In the genomic region with DNA sequence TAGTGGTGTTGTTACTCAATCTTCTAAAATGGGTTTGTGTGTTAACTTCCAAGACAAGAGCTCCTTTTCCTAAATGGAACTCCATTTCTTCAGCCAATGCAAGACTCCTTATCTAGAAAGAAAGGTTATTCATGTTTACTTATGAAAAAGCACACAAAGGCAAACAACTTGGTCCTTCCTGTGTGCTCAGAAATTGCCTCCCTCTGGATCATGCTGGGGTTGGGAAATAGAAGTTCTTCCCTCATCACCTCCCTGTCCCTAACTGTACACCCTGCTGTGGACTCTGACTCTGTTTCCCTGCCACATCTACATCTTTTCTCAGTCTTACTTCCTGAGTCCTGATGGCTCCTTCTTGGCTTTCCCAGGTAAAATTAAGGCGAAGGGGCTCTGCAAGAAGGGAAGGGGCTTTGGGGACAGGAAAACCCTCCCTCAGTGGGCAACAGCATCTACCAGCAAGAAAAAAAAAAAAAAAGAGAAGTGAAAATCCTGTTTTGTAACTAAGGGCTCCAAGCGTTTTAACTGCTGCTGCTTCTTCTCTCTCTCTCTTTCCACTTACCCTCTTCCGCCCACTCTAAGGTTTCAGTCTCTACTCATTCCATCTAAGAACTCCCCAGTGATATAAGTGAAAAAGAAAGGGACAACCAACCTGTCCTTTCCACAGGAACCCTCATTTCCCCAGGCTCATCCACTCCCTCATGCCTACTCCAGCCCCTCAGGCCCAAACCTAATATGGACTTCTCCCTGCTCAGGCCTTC, we compare ENCODE assay signal across 1 cellular context.
A peak's percentile ranks its signal among the peaks of the same experiment; 100 is the strongest.
TF ChIP-seq lines count a peak whose summit lies in the region.

No MANE protein-coding gene starts in this region.

TF ChIP-seq in GM12878, 131 proteins besides CTCF, POLR2A, EP300 and RAD21 (continued from another document):
- TF ChIP-seq, protein P1, sequence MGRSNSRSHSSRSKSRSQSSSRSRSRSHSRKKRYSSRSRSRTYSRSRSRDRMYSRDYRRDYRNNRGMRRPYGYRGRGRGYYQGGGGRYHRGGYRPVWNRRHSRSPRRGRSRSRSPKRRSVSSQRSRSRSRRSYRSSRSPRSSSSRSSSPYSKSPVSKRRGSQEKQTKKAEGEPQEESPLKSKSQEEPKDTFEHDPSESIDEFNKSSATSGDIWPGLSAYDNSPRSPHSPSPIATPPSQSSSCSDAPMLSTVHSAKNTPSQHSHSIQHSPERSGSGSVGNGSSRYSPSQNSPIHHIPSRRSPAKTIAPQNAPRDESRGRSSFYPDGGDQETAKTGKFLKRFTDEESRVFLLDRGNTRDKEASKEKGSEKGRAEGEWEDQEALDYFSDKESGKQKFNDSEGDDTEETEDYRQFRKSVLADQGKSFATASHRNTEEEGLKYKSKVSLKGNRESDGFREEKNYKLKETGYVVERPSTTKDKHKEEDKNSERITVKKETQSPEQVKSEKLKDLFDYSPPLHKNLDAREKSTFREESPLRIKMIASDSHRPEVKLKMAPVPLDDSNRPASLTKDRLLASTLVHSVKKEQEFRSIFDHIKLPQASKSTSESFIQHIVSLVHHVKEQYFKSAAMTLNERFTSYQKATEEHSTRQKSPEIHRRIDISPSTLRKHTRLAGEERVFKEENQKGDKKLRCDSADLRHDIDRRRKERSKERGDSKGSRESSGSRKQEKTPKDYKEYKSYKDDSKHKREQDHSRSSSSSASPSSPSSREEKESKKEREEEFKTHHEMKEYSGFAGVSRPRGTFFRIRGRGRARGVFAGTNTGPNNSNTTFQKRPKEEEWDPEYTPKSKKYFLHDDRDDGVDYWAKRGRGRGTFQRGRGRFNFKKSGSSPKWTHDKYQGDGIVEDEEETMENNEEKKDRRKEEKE (IDR thresholded peaks at IDR 0.05) = no peak
- TF ChIP-seq CHD1 (IDR thresholded peaks at IDR 0.05; ENCODE audit: low read depth, low read length) = no peak
- no peak for TF ChIP-seq JUND (IDR thresholded peaks at IDR 0.05; ENCODE audit: low read depth, low read length)
- TF ChIP-seq ATF2 (IDR thresholded peaks at IDR 0.05; ENCODE audit: low read length) = peak; percentile 52; the same call in 1 of the 2 replicates
- peak; percentile 62; the same call in 1 of the 2 replicates for TF ChIP-seq HDGF (IDR thresholded peaks at IDR 0.05)
- TF ChIP-seq, protein P2, sequence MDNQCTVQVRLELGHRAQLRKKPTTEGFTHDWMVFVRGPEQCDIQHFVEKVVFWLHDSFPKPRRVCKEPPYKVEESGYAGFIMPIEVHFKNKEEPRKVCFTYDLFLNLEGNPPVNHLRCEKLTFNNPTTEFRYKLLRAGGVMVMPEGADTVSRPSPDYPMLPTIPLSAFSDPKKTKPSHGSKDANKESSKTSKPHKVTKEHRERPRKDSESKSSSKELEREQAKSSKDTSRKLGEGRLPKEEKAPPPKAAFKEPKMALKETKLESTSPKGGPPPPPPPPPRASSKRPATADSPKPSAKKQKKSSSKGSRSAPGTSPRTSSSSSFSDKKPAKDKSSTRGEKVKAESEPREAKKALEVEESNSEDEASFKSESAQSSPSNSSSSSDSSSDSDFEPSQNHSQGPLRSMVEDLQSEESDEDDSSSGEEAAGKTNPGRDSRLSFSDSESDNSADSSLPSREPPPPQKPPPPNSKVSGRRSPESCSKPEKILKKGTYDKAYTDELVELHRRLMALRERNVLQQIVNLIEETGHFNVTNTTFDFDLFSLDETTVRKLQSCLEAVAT (IDR thresholded peaks at IDR 0.05) = no peak
- TF ChIP-seq, protein P3, sequence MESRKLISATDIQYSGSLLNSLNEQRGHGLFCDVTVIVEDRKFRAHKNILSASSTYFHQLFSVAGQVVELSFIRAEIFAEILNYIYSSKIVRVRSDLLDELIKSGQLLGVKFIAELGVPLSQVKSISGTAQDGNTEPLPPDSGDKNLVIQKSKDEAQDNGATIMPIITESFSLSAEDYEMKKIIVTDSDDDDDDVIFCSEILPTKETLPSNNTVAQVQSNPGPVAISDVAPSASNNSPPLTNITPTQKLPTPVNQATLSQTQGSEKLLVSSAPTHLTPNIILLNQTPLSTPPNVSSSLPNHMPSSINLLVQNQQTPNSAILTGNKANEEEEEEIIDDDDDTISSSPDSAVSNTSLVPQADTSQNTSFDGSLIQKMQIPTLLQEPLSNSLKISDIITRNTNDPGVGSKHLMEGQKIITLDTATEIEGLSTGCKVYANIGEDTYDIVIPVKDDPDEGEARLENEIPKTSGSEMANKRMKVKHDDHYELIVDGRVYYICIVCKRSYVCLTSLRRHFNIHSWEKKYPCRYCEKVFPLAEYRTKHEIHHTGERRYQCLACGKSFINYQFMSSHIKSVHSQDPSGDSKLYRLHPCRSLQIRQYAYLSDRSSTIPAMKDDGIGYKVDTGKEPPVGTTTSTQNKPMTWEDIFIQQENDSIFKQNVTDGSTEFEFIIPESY (IDR thresholded peaks at IDR 0.05) = no peak
- TF ChIP-seq, protein P4, sequence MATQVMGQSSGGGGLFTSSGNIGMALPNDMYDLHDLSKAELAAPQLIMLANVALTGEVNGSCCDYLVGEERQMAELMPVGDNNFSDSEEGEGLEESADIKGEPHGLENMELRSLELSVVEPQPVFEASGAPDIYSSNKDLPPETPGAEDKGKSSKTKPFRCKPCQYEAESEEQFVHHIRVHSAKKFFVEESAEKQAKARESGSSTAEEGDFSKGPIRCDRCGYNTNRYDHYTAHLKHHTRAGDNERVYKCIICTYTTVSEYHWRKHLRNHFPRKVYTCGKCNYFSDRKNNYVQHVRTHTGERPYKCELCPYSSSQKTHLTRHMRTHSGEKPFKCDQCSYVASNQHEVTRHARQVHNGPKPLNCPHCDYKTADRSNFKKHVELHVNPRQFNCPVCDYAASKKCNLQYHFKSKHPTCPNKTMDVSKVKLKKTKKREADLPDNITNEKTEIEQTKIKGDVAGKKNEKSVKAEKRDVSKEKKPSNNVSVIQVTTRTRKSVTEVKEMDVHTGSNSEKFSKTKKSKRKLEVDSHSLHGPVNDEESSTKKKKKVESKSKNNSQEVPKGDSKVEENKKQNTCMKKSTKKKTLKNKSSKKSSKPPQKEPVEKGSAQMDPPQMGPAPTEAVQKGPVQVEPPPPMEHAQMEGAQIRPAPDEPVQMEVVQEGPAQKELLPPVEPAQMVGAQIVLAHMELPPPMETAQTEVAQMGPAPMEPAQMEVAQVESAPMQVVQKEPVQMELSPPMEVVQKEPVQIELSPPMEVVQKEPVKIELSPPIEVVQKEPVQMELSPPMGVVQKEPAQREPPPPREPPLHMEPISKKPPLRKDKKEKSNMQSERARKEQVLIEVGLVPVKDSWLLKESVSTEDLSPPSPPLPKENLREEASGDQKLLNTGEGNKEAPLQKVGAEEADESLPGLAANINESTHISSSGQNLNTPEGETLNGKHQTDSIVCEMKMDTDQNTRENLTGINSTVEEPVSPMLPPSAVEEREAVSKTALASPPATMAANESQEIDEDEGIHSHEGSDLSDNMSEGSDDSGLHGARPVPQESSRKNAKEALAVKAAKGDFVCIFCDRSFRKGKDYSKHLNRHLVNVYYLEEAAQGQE (IDR thresholded peaks at IDR 0.05; ENCODE audit: low read depth, low read length) = no peak
